22 cellular contexts compared by ENCODE assay signal in genomic region chr4:658681-659667, GRCh38. TPM values are rescaled to one million over a fixed set of nuclear protein-coding genes. Genes with fewer than 3 reads are reported as not detected.
DNase-seq lines count a peak whose midpoint lies in the region; ATAC-seq, FAIRE-seq and TF ChIP-seq lines count a peak whose summit lies in the region.
"Had no signal": no experiment of that assay in that cellular context is flagged by ENCODE, and none has a peak within 500 bp of the region (broad histone marks: within the 10 kb centered on the region; RNA-seq: fewer than 3 reads in every experiment).

No MANE protein-coding gene starts in this region.

- 89 to 96% (median 91%) methylated on average over 30 to 32 of the region's 32 CpGs for WGBS in heart left ventricle, 4 donors
- 90 to 93% methylated on average over 32 of the region's 32 CpGs for WGBS in heart right ventricle, 2 donors
- WGBS in H1 (ENCODE audit: extremely low coverage in 1 of 2, insufficient coverage in 1 of 2, insufficient read length in 1 of 2, insufficient replicate concordance in 2 of 2, low coverage in 1 of 2, low lambda C conversion rate in 2 of 2, missing lambda C conversion rate in 1 of 2), 2 experiments, result 92% methylated on average over 28 of the region's 32 CpGs; no CpG with 5 or more reads in 1 of the 2 experiments

- peak in 3 of 5 donors; percentile 15 to 55 (median 19) for DNase-seq in heart left ventricle
- DNase-seq in heart right ventricle, result no peak
- DNase-seq in H1 (ENCODE audit: low read depth in 1 of 2, low spot score in 2 of 2), result no peak
- DNase-seq in mucosa of descending colon, result peak in 2 of 3 donors; percentile 10 to 30
- DNase-seq in type B pancreatic cell (ENCODE audit: extremely low spot score, unreplicated experiment), result no peak
- DNase-seq in activated effector memory CD4-positive, alpha-beta T cell treated with anti-CD3 and anti-CD28 coated beads, Interleukin-2, amount 50 U/mL, for 16 hours, result no peak
- no peak for DNase-seq in middle frontal gyrus (ENCODE audit: extremely low spot score, low spot score)
- DNase-seq: AML-193, DND-41, GDM1, KG1, NCI-H1048, NCI-H146, NCI-H2081 treated with DMSO at 0.1 percent for 48 hours, NCI-H226, NCI-H526, RPMI8226 had no signal

- H3K9me3 ChIP-seq in heart left ventricle (no peaks in the 10 kb centered on the region), heart right ventricle (no peaks in the 10 kb centered on the region), H1 (ENCODE audit: insufficient read depth in 2 of 2, low read depth in 1 of 2, low read length in 1 of 2) (no peaks in the 10 kb centered on the region), mucosa of descending colon (no peaks in the 10 kb centered on the region)

- no peak overlapping the region for H2BK20ac ChIP-seq in H1 (ENCODE audit: low read length)

- no peak overlapping the region for H2BK15ac ChIP-seq in H1 (ENCODE audit: low read length)

- H3K23ac ChIP-seq in H1 (ENCODE audit: insufficient read length), result no peak overlapping the region

- no peak overlapping the region for H3K4me2 ChIP-seq in H1 (ENCODE audit: insufficient read depth in 1 of 2, low read depth in 2 of 2, low read length in 2 of 2)

- H4K5ac ChIP-seq in H1 (ENCODE audit: insufficient read length, low read depth, low read length), result no peak overlapping the region

- TF ChIP-seq POLR2A in heart left ventricle (IDR thresholded peaks at IDR 0.05) (no peak), H1 (IDR thresholded peaks at IDR 0.05; ENCODE audit: control extremely low read depth in 1 of 2, low read depth in 2 of 2, low read length in 2 of 2) (no peak)

- H3K27me3 Mint-ChIP-seq in type B pancreatic cell, result no peaks in the 10 kb centered on the region

- H3K56ac ChIP-seq in H1 (replicated peaks; ENCODE audit: insufficient read length, low read depth, low read length), result no peak overlapping the region

- TF ChIP-seq CTCF in heart left ventricle (IDR thresholded peaks at IDR 0.05) (no peak), heart right ventricle (IDR thresholded peaks at IDR 0.05) (no peak), H1 (IDR thresholded peaks at IDR 0.05; ENCODE audit: control extremely low read depth in 1 of 3, insufficient read depth in 1 of 3, low read depth in 1 of 3, low read length in 3 of 3) (no peak), mucosa of descending colon (IDR thresholded peaks at IDR 0.05) (no peak), type B pancreatic cell (conservative IDR thresholded peaks at IDR 0.05) (no peak)

- TF ChIP-seq RAD21 in H1 (IDR thresholded peaks at IDR 0.05 in 1 of 2, conservative IDR thresholded peaks at IDR 0.05 in 1 of 2; ENCODE audit: low read depth in 2 of 2, low read length in 2 of 2), result no peak

- H3K4me1 ChIP-seq in heart left ventricle, result peaks cover 0 to 11% (median 2%) of the 10 kb centered on the region in 12 donors
- peaks cover 0 to 12% (median 7%) of the 10 kb centered on the region in 9 donors for H3K4me1 ChIP-seq in heart right ventricle
- no peaks in the 10 kb centered on the region for H3K4me1 ChIP-seq in H1 (replicated peaks in 1 of 4; ENCODE audit: control insufficient read depth in 3 of 4, insufficient read depth in 4 of 4, low read length in 3 of 4)
- H3K4me1 ChIP-seq in mucosa of descending colon (ENCODE audit: low read depth), result peaks cover 3% of the 10 kb centered on the region

- POLR2A ChIA-PET in H1 (lab: Charles Lee; ENCODE audit: partially characterized antibody), result interaction anchor here (1.0 to 1.4 kb wide), 2 partner anchors 10 to 15 kb away, joined by 4 to 5 read pairs; partner anchors contain the start of genes ATP5ME and MYL5

- no peak overlapping the region for H3K27ac ChIP-seq in heart left ventricle
- no peak overlapping the region for H3K27ac ChIP-seq in heart right ventricle
- no peak overlapping the region for H3K27ac ChIP-seq in H1 (ENCODE audit: low read depth, low read length)
- H3K27ac ChIP-seq: HL-60 had no signal

- H2AK5ac ChIP-seq in H1 (ENCODE audit: low read depth, low read length), result no peak overlapping the region

- H3K36me3 ChIP-seq in heart left ventricle, result no peaks in the 10 kb centered on the region
- no peaks in the 10 kb centered on the region for H3K36me3 ChIP-seq in heart right ventricle
- H3K36me3 ChIP-seq in H1 (ENCODE audit: control insufficient read depth in 2 of 4, insufficient read depth in 4 of 4, low read length in 3 of 4), result no peaks in the 10 kb centered on the region; a peak in 1 of 8 replicates
- no peaks in the 10 kb centered on the region for H3K36me3 ChIP-seq in mucosa of descending colon (ENCODE audit: low read depth)

- CTCF ChIA-PET in H1 (lab: Charles Lee; ENCODE audit: partially characterized antibody), result interaction anchor here (1.0 kb wide), 1 partner anchor 15 kb away, joined by 3 read pairs; the partner anchor contains the start of genes ATP5ME and MYL5

- H2BK12ac ChIP-seq in H1 (ENCODE audit: low read depth, low read length), result no peak overlapping the region; the same call in 1 of the 2 replicates

- H3K4me3 Mint-ChIP-seq in type B pancreatic cell, result peak overlapping the region; percentile 23

- no peak overlapping the region for H3K14ac ChIP-seq in H1 (ENCODE audit: insufficient read length)

- H3K4ac ChIP-seq in H1 (replicated peaks; ENCODE audit: insufficient read length, low read depth, low read length), result no peak overlapping the region

- no peaks in the 10 kb centered on the region for H3K79me1 ChIP-seq in H1 (ENCODE audit: low read depth, low read length)

- H4K8ac ChIP-seq in H1 (ENCODE audit: extremely low read depth, insufficient read depth, low read length), result peak overlapping the region; percentile 18; the same call in 1 of the 2 replicates

- no peaks in the 10 kb centered on the region for H3K9me3 Mint-ChIP-seq in type B pancreatic cell

- H3K4me3 ChIP-seq in heart left ventricle (no peak overlapping the region), heart right ventricle (no peak overlapping the region), H1 (ENCODE audit: extremely low read depth in 1 of 4, insufficient read depth in 2 of 4, low read depth in 3 of 4, low read length in 4 of 4) (no peak overlapping the region), mucosa of descending colon (no peak overlapping the region)

- no peaks in the 10 kb centered on the region for H3K79me2 ChIP-seq in H1 (ENCODE audit: control insufficient read depth in 1 of 2, insufficient read depth in 2 of 2, low read length in 2 of 2)

- H3K23me2 ChIP-seq in H1 (ENCODE audit: low read depth, low read length), result peaks cover 7% of the 10 kb centered on the region; the same call in 1 of the 2 replicates

- no peak overlapping the region; the same call in 1 of the 2 replicates for H2BK5ac ChIP-seq in H1 (ENCODE audit: low read depth, low read length)

- H4K20me1 ChIP-seq in H1 (replicated peaks in 1 of 2; ENCODE audit: control insufficient read depth in 1 of 2, insufficient read depth in 2 of 2, low read length in 2 of 2), result peaks cover 0 to 22% of the 10 kb centered on the region in 2 experiments

- no peaks in the 10 kb centered on the region for H3K4me1 Mint-ChIP-seq in type B pancreatic cell (ENCODE audit: unreplicated experiment)

- H4K91ac ChIP-seq in H1 (replicated peaks; ENCODE audit: insufficient read length, low read length), result no peak overlapping the region

- no peak overlapping the region for H2AFZ ChIP-seq in H1 (ENCODE audit: low read length)

- peaks cover 0 to 14% (median 0%) of the 10 kb centered on the region in 9 donors for H3K27me3 ChIP-seq in heart left ventricle
- H3K27me3 ChIP-seq in heart right ventricle, result peaks cover 0 to 22% (median 4%) of the 10 kb centered on the region in 7 donors
- peaks cover 0 to 2% (median 0%) of the 10 kb centered on the region in 4 experiments; a peak in 1 of 7 replicates for H3K27me3 ChIP-seq in H1 (replicated peaks in 1 of 4; ENCODE audit: control insufficient read depth in 3 of 4, extremely low read depth in 1 of 4, insufficient read depth in 3 of 4, low read length in 3 of 4)

- no peak overlapping the region; a peak in 1 of 7 replicates for H3K9ac ChIP-seq in H1 (replicated peaks in 1 of 4; ENCODE audit: extremely low read depth in 1 of 4, low read depth in 3 of 4, low read length in 3 of 4)

- no peak overlapping the region for H2BK120ac ChIP-seq in H1 (replicated peaks; ENCODE audit: low read depth, low read length)

- peak overlapping the region; percentile 56 for H3K27ac Mint-ChIP-seq in type B pancreatic cell

- ATAC-seq in heart left ventricle (no peak), heart right ventricle (no peak), mucosa of descending colon (no peak), GM18861 (IDR thresholded peaks at IDR 0.05; ENCODE audit: unreplicated experiment) (no peak)

- TF ChIP-seq EP300 in H1 (IDR thresholded peaks at IDR 0.05; ENCODE audit: borderline replicate concordance in 1 of 2, low read depth in 2 of 2, low read length in 2 of 2), result no peak

- no peaks in the 10 kb centered on the region for H3K36me3 Mint-ChIP-seq in type B pancreatic cell

- no peak for FAIRE-seq in H1 (lab: Jason Lieb, UNC)
- FAIRE-seq: GM12892 had no signal

- intact Hi-C loops in heart left ventricle (cut with DNase I) (no loop called here), heart right ventricle (cut with DNase I) (no loop called here), mucosa of descending colon (cut with DNase I, micrococcal nuclease) (no loop called here)

- no peak overlapping the region for H3K18ac ChIP-seq in H1 (ENCODE audit: extremely low read depth, low read length)

RNA-seq across cellular contexts. Expression of gene ATP5ME, which starts 15.1 kb away (rescaled TPM):
- 100 to 1,000 TPM; 210 to 906 (median 800) TPM for total RNA-seq in heart left ventricle
- polyA plus RNA-seq in heart left ventricle, result 1,000 to 10,000 TPM in 1 of 2 donors, 100 to 1,000 TPM in 1; 552 to 2,413 TPM
- total RNA-seq in heart right ventricle, result 1,000 to 10,000 TPM in 5 of 10 donors, 100 to 1,000 TPM in 5; 651 to 1,196 (median 982) TPM
- 1,000 to 10,000 TPM in 1 of 2 donors, 100 to 1,000 TPM in 1; 999 to 4,239 TPM for polyA plus RNA-seq in heart right ventricle
- 375 and 413 TPM in 2 replicates for total RNA-seq in H1 (2021; fragmentation: NEBNext Ultra II Directional; extraction: Animal tissue kit (Norgen Biotek cat#: 25700))
- polyA plus RNA-seq in H1 (2011; rRNA removed), result 450 and 538 TPM in 2 replicates
- polyA plus RNA-seq in H1 (2011; cell fraction: cytosol; rRNA removed), result 736 TPM
- 398 TPM for polyA plus RNA-seq in H1 (2011; cell fraction: nucleus; rRNA removed)
- polyA plus RNA-seq in H1 (2012, experiment 1 of 2), result 972 to 1,582 TPM (median 1,208 TPM) in 4 replicates
- polyA plus RNA-seq in H1 (2012, experiment 2 of 2), result 606 TPM
- polyA plus RNA-seq in H1 (2013, experiment 1 of 2), result 1,182 TPM
- polyA plus RNA-seq in H1 (2013, experiment 2 of 2), result 1,303 TPM
- 143 and 154 TPM in 2 replicates for polyA minus RNA-seq in H1 (2011; rRNA and poly(A)+ RNA removed)
- polyA minus RNA-seq in H1 (2011; cell fraction: cytosol; rRNA and poly(A)+ RNA removed), result 98.1 TPM
- polyA minus RNA-seq in H1 (2011; cell fraction: nucleus; rRNA and poly(A)+ RNA removed), result 109 TPM
- total RNA-seq in mucosa of descending colon, result 100 to 1,000 TPM; 330 to 467 (median 399) TPM
- 285 and 363 TPM in 2 replicates for total RNA-seq in type B pancreatic cell (ENCODE audit: low replicate concordance)

RNA-seq across cellular contexts. Expression of gene MYL5, which starts 15.4 kb away (rescaled TPM):
- 10 to 100 TPM in 2 of 9 donors, 1 to 10 TPM in 7; 1.4 to 12.9 (median 5.6) TPM for total RNA-seq in heart left ventricle
- polyA plus RNA-seq in heart left ventricle, result 1 to 10 TPM; 2.0 to 4.4 TPM
- total RNA-seq in heart right ventricle, result 1 to 10 TPM; 4.0 to 7.5 (median 6.1) TPM
- 1 to 10 TPM; 3.3 to 8.1 TPM for polyA plus RNA-seq in heart right ventricle
- 5.5 and 5.7 TPM in 2 replicates for total RNA-seq in H1 (2021; fragmentation: NEBNext Ultra II Directional; extraction: Animal tissue kit (Norgen Biotek cat#: 25700))
- 6.3 and 6.8 TPM in 2 replicates for polyA plus RNA-seq in H1 (2011; rRNA removed)
- 7.7 TPM for polyA plus RNA-seq in H1 (2011; cell fraction: cytosol; rRNA removed)
- polyA plus RNA-seq in H1 (2011; cell fraction: nucleus; rRNA removed), result 40.3 TPM
- 11.6 to 13.5 TPM (median 12.6 TPM) in 4 replicates for polyA plus RNA-seq in H1 (2012, experiment 1 of 2)
- polyA plus RNA-seq in H1 (2012, experiment 2 of 2), result 3.7 TPM
- 4.6 TPM for polyA plus RNA-seq in H1 (2013, experiment 1 of 2)
- polyA plus RNA-seq in H1 (2013, experiment 2 of 2), result 3.5 TPM
- 2.5 and 6.8 TPM in 2 replicates for polyA minus RNA-seq in H1 (2011; rRNA and poly(A)+ RNA removed)
- polyA minus RNA-seq in H1 (2011; cell fraction: cytosol; rRNA and poly(A)+ RNA removed), result 6.9 TPM
- 19.0 TPM for polyA minus RNA-seq in H1 (2011; cell fraction: nucleus; rRNA and poly(A)+ RNA removed)
- total RNA-seq in mucosa of descending colon, result 10 to 100 TPM; 26.1 to 52.5 (median 50.7) TPM
- 20.2 and 21.3 TPM in 2 replicates for total RNA-seq in type B pancreatic cell (ENCODE audit: low replicate concordance)

RNA-seq across cellular contexts. Expression of gene SLC49A3, which starts 30.0 kb away (rescaled TPM):
- total RNA-seq in heart left ventricle (10 to 100 TPM in 3 of 9 donors, 1 to 10 TPM in 6; 5.6 to 20.5 (median 8.9) TPM), heart right ventricle (10 to 100 TPM in 9 of 10 donors, 1 to 10 TPM in 1; 9.8 to 16.9 (median 12.3) TPM), mucosa of descending colon (10 to 100 TPM in 2 of 3 donors, 1 to 10 TPM in 1; 9.9 to 14.1 (median 11.5) TPM), type B pancreatic cell (ENCODE audit: low replicate concordance) (2.5 and 3.3 TPM in 2 replicates)
- polyA plus RNA-seq in heart left ventricle (1 to 10 TPM; 5.2 to 9.8 TPM), heart right ventricle (10 to 100 TPM in 1 of 2 donors, 1 to 10 TPM in 1; 8.8 to 28.5 TPM), H1 (2011; rRNA removed) (5.0 and 6.7 TPM in 2 replicates)
- 5.7 and 8.8 TPM in 2 replicates for total RNA-seq in H1 (2021; fragmentation: NEBNext Ultra II Directional; extraction: Animal tissue kit (Norgen Biotek cat#: 25700))
- polyA plus RNA-seq in H1 (2011; cell fraction: cytosol; rRNA removed), result 5.4 TPM
- 16.0 TPM for polyA plus RNA-seq in H1 (2011; cell fraction: nucleus; rRNA removed)
- 2.3 to 6.0 TPM (median 5.7 TPM) in 4 replicates for polyA plus RNA-seq in H1 (2012, experiment 1 of 2)
- polyA plus RNA-seq in H1 (2012, experiment 2 of 2), result 3.0 TPM
- polyA plus RNA-seq in H1 (2013, experiment 1 of 2), result 2.3 TPM
- polyA plus RNA-seq in H1 (2013, experiment 2 of 2), result 1.9 TPM
- 0.98 and 2.7 TPM in 2 replicates for polyA minus RNA-seq in H1 (2011; rRNA and poly(A)+ RNA removed)
- 2.9 TPM for polyA minus RNA-seq in H1 (2011; cell fraction: cytosol; rRNA and poly(A)+ RNA removed)
- polyA minus RNA-seq in H1 (2011; cell fraction: nucleus; rRNA and poly(A)+ RNA removed), result 9.7 TPM
- total RNA-seq: M059J, OCI-LY7 had no signal

RNA-seq across cellular contexts. Expression of gene PDE6B, which starts 33.6 kb away (rescaled TPM):
- 1 to 10 TPM in 8 of 9 donors, under 1 TPM in 1; 0.98 to 8.4 (median 3.6) TPM for total RNA-seq in heart left ventricle
- polyA plus RNA-seq in heart left ventricle, result 1 to 10 TPM in 1 of 2 donors, under 1 TPM in 1; 0.61 to 1.9 TPM
- 1 to 10 TPM; 1.8 to 6.2 (median 4.4) TPM for total RNA-seq in heart right ventricle
- polyA plus RNA-seq in heart right ventricle, result 1 to 10 TPM in 1 of 2 donors, under 1 TPM in 1; 0.73 to 2.0 TPM
- total RNA-seq in H1 (2021; fragmentation: NEBNext Ultra II Directional; extraction: Animal tissue kit (Norgen Biotek cat#: 25700)), result 4.1 and 4.5 TPM in 2 replicates
- polyA plus RNA-seq in H1 (2011; rRNA removed), result 8.0 and 8.4 TPM in 2 replicates
- polyA plus RNA-seq in H1 (2011; cell fraction: cytosol; rRNA removed), result 11.1 TPM
- polyA plus RNA-seq in H1 (2011; cell fraction: nucleus; rRNA removed), result 14.3 TPM
- polyA plus RNA-seq in H1 (2012, experiment 1 of 2), result 9.1 to 17.0 TPM (median 14.1 TPM) in 4 replicates
- 4.3 TPM for polyA plus RNA-seq in H1 (2012, experiment 2 of 2)
- polyA plus RNA-seq in H1 (2013, experiment 1 of 2), result 1.3 TPM
- 2.1 TPM for polyA plus RNA-seq in H1 (2013, experiment 2 of 2)
- polyA minus RNA-seq in H1 (2011; rRNA and poly(A)+ RNA removed), result 11.1 and 16.4 TPM in 2 replicates
- polyA minus RNA-seq in H1 (2011; cell fraction: cytosol; rRNA and poly(A)+ RNA removed), result 6.8 TPM
- 9.4 TPM for polyA minus RNA-seq in H1 (2011; cell fraction: nucleus; rRNA and poly(A)+ RNA removed)
- total RNA-seq in mucosa of descending colon, result 1 to 10 TPM; 1.0 to 2.9 (median 1.2) TPM
- 6.7 and 12.2 TPM in 2 replicates for total RNA-seq in type B pancreatic cell (ENCODE audit: low replicate concordance)
- total RNA-seq: M059J, OCI-LY7 had no signal

RNA-seq across cellular contexts. Expression of gene PCGF3, which starts 46.7 kb away (rescaled TPM):
- total RNA-seq in heart left ventricle (10 to 100 TPM; 16.2 to 45.7 (median 21.8) TPM), heart right ventricle (10 to 100 TPM; 17.5 to 26.1 (median 20.9) TPM), mucosa of descending colon (10 to 100 TPM; 45.5 to 66.9 (median 56.7) TPM), type B pancreatic cell (ENCODE audit: low replicate concordance) (64.3 and 66.7 TPM in 2 replicates)
- polyA plus RNA-seq in heart left ventricle (10 to 100 TPM; 24.7 to 26.6 TPM), heart right ventricle (10 to 100 TPM; 21.7 to 50.8 TPM), H1 (2011; rRNA removed) (52.7 and 67.4 TPM in 2 replicates)
- 49.7 and 52.9 TPM in 2 replicates for total RNA-seq in H1 (2021; fragmentation: NEBNext Ultra II Directional; extraction: Animal tissue kit (Norgen Biotek cat#: 25700))
- 59.3 TPM for polyA plus RNA-seq in H1 (2011; cell fraction: cytosol; rRNA removed)
- 236 TPM for polyA plus RNA-seq in H1 (2011; cell fraction: nucleus; rRNA removed)
- polyA plus RNA-seq in H1 (2012, experiment 1 of 2), result 39.7 to 58.4 TPM (median 51.5 TPM) in 4 replicates
- 19.5 TPM for polyA plus RNA-seq in H1 (2012, experiment 2 of 2)
- polyA plus RNA-seq in H1 (2013, experiment 1 of 2), result 37.7 TPM
- 33.4 TPM for polyA plus RNA-seq in H1 (2013, experiment 2 of 2)
- polyA minus RNA-seq in H1 (2011; rRNA and poly(A)+ RNA removed), result 41.1 and 51.6 TPM in 2 replicates
- 50.2 TPM for polyA minus RNA-seq in H1 (2011; cell fraction: cytosol; rRNA and poly(A)+ RNA removed)
- 73.3 TPM for polyA minus RNA-seq in H1 (2011; cell fraction: nucleus; rRNA and poly(A)+ RNA removed)

Comparison
In these comparisons a context has a peak if more than half of its experiments do, and no peak if none do; other contexts are left out.
1. DNase-seq: peak in heart left ventricle (3 of 5) and mucosa of descending colon (2 of 3); none in heart right ventricle (0 of 2), H1 (0 of 2), type B pancreatic cell (single experiment), activated effector memory CD4-positive, alpha-beta T cell treated with anti-CD3 and anti-CD28 coated beads, Interleukin-2, amount 50 U/mL, for 16 hours (single experiment) and middle frontal gyrus (single experiment).